ENCODE assay signal across 34 cellular contexts in genomic region chr22:28077166-28077565, GRCh38.
"Had no signal": no experiment of that assay in that cellular context is flagged by ENCODE, and none has a peak within 500 bp of the region (broad histone marks: within the 10 kb centered on the region; RNA-seq: fewer than 3 reads in every experiment).

No MANE protein-coding gene starts in this region.

- ATAC-seq: activated naive CD4-positive, alpha-beta T cell treated with anti-CD3 and anti-CD28 coated beads, Interleukin-2, amount 50 U/mL, for 72 hours; activated naive CD8-positive, alpha-beta T cell treated with anti-CD3 and anti-CD28 coated beads, Interleukin-2, amount 50 U/mL, for 24 hours; activated T-cell treated with anti-CD3 and anti-CD28 coated beads, Interleukin-2, amount 50 U/mL, for 4 hours; activated T-cell treated with anti-CD3 and anti-CD28 coated beads, Interleukin-2, amount 50 U/mL, for 72 hours; activated T-helper 17 cell treated with anti-CD3 and anti-CD28 coated beads, Interleukin-2, amount 50 U/mL, for 72 hours; body of pancreas had no signal

- H3K27ac ChIP-seq: adrenal gland, ascending aorta, body of pancreas, brain microvascular endothelial cell, breast epithelium, cardiac muscle cell had no signal

- H3K9me3 ChIP-seq: adrenal gland, ascending aorta, body of pancreas, breast epithelium had no signal

- H3K36me3 ChIP-seq: adrenal gland, ascending aorta, brain microvascular endothelial cell, breast epithelium, cardiac muscle cell had no signal

- H3K27me3 ChIP-seq: adrenal gland, ascending aorta, body of pancreas, brain microvascular endothelial cell, breast epithelium, cardiac muscle cell had no signal

- FAIRE-seq: astrocyte, bronchial epithelial cell had no signal

- H3K4me3 ChIP-seq: adrenal gland, ascending aorta, body of pancreas, breast epithelium, cardiac muscle cell had no signal

- DNase-seq: activated effector memory CD4-positive, alpha-beta T cell treated with anti-CD3 and anti-CD28 coated beads, Interleukin-2, amount 50 U/mL, for 16 hours; activated effector memory CD4-positive, alpha-beta T cell treated with Interleukin-2 at 50 U/mL for 16 hours; activated gamma-delta T cell; activated gamma-delta T cell treated with Interleukin-2 at 50 U/mL for 16 hours; activated naive CD4-positive, alpha-beta T cell; activated naive CD4-positive, alpha-beta T cell treated with anti-CD3 and anti-CD28 coated beads for 36 hours; activated naive CD4-positive, alpha-beta T cell treated with anti-CD3 and anti-CD28 coated beads, Interleukin-2, amount 10 ng/mL, durations not matched to agents 7 days and 5 days; activated naive CD4-positive, alpha-beta T cell treated with anti-CD3 and anti-CD28 coated beads, Interleukin-2, amount 50 U/mL, for 16 hours; activated naive CD4-positive, alpha-beta T cell treated with Interleukin-2 at 50 U/mL for 16 hours; activated naive CD8-positive, alpha-beta T cell treated with anti-CD3 and anti-CD28 coated beads for 36 hours; activated naive CD8-positive, alpha-beta T cell treated with anti-CD3 and anti-CD28 coated beads, Interleukin-2, amount 10 ng/mL, durations not matched to agents 7 days and 5 days; activated naive CD8-positive, alpha-beta T cell treated with anti-CD3 and anti-CD28 coated beads, Interleukin-2, amount 50 U/mL, for 24 hours; activated T-cell treated with anti-CD3 and anti-CD28 coated beads, Interleukin-2, amount 50 U/mL, for 1 hour; activated T-cell treated with anti-CD3 and anti-CD28 coated beads, Interleukin-2, amount 50 U/mL, for 24 hours; activated T-cell treated with anti-CD3 and anti-CD28 coated beads, Interleukin-2, amount 50 U/mL, for 4 hours; activated T-cell treated with anti-CD3 and anti-CD28 coated beads, Interleukin-2, amount 50 U/mL, for 48 hours; activated T-cell treated with anti-CD3 and anti-CD28 coated beads, Interleukin-2, amount 50 U/mL, for 72 hours; adrenal gland; amniotic stem cell; amygdala; anterior cingulate cortex; aorta; body of pancreas; brain microvascular endothelial cell; caudate nucleus; central memory CD4-positive, alpha-beta T cell; cerebellar nuclear complex had no signal

- H3K4me1 ChIP-seq: breast epithelium had no signal
